1 cellular context compared by ENCODE assay signal in the genomic region with DNA sequence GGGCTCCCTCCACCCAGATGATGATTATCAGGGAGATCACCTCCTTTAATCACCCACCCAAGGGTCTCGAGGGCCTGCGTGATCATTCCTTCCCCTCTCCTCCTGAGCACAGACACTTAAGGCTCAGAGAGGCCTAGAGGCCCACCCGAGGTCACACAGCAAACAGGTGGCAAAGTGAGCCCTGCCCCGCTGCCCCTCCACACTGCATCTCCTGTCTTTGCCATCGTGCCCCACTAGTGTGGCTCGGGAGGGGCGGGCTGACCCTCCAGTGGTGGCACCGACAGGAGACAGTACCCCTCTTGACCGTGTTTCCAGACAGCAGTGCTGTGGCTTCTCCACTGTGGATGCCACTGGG.
TF ChIP-seq lines count a peak whose summit lies in the region.

No MANE protein-coding gene starts in this region.

TF ChIP-seq in endothelial cell of umbilical vein, 7 proteins besides CTCF, POLR2A, EP300 and RAD21:
- no peak for TF ChIP-seq EZH2 (IDR thresholded peaks at IDR 0.05; ENCODE audit: borderline replicate concordance, low read depth, low read length, severe bottlenecking)
- TF ChIP-seq GATA2 (IDR thresholded peaks at IDR 0.05; ENCODE audit: insufficient read depth, insufficient read length, low read depth, low read length): no peak
- no peak for TF ChIP-seq MYC (IDR thresholded peaks at IDR 0.05; ENCODE audit: low read depth, low read length)
